Comparison of ENCODE assay signal across 18 cellular contexts in the genomic region with DNA sequence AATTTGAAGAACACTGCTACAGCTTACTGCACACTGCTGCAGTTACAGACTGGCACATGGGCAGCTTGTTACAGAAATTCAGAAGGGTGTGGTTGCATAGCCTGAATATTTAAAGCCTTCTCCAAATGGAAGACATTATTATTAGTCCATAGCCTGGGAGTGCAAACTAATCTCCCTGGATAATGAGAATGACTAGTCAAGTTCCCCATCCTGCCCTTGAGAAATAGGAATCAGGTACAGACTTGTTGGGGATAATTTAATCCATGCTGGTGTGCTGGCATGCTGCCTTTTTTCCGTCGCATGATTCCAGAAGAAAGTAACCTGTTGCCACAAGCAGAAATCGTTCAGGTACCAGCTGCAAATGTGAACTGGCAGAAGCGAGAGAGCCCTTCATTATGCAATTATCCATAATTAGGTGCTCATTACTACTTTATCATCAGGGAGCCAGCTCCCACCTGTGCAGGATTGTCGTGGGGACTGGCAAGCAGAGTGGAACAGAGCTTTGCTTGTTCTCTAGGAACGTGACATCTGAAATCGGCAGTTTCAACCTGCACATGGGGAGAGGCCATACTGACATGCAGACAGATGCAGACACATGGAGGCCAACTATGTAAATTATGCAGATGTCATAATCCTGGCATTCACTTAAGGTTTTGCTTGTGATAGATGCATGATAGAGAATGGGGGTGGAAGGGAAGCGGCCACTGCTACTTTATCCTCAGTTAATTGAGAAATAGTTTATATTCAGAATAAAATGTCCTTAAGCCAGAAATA.
DNase-seq lines count a peak whose midpoint lies in the region; ATAC-seq and TF ChIP-seq lines count a peak whose summit lies in the region.
"Had no signal": no experiment of that assay in that cellular context is flagged by ENCODE, and none has a peak within 500 bp of the region (broad histone marks: within the 10 kb centered on the region; RNA-seq: fewer than 3 reads in every experiment).

No MANE protein-coding gene starts in this region.

- H3K36me3 ChIP-seq in esophagus (ENCODE audit: control insufficient read depth in 2 of 2, insufficient read depth in 2 of 2, low read length in 1 of 2) (no peaks in the 10 kb centered on the region), neuronal stem cell (replicated peaks in 1 of 2; ENCODE audit: control insufficient read depth in 2 of 2, insufficient read depth in 2 of 2, low read length in 2 of 2) (no peaks in the 10 kb centered on the region), left ventricle myocardium inferior (no peaks in the 10 kb centered on the region)
- H3K36me3 ChIP-seq: right lobe of liver, uterus had no signal

- H3K9ac ChIP-seq in neuronal stem cell (ENCODE audit: low read depth, low read length, poor library complexity): no peak overlapping the region

- peak overlapping the region; percentile 10 to 63 for H3K27ac ChIP-seq in esophagus (ENCODE audit: low read depth in 2 of 2, low read length in 1 of 2)
- H3K27ac ChIP-seq in neuronal stem cell (replicated peaks; ENCODE audit: low read length): no peak overlapping the region
- H3K27ac ChIP-seq in left ventricle myocardium inferior (replicated peaks): no peak overlapping the region
- H3K27ac ChIP-seq: right lobe of liver, uterus had no signal

- H3K9me3 ChIP-seq in esophagus (ENCODE audit: control insufficient read depth in 2 of 2, insufficient read depth in 1 of 2, low read depth in 1 of 2, low read length in 1 of 2) (peaks cover 0 to 2% of the 10 kb centered on the region in 2 donors), neuronal stem cell (replicated peaks in 1 of 2; ENCODE audit: control insufficient read depth in 2 of 2, insufficient read depth in 1 of 2, low read depth in 1 of 2, low read length in 2 of 2) (peaks cover 0 to 2% of the 10 kb centered on the region in 2 donors), left ventricle myocardium inferior (replicated peaks) (peaks cover 12% of the 10 kb centered on the region)
- H3K9me3 ChIP-seq: mucosa of descending colon, right lobe of liver, uterus had no signal

- no peak overlapping the region for H2BK120ac ChIP-seq in neuronal stem cell (ENCODE audit: low read depth, low read length)

- WGBS in esophagus, 2 donors: 37 to 38% methylated on average over 8 of the region's 8 CpGs
- no CpG with 5 or more reads among the region's 8 CpGs for WGBS in neuronal stem cell (ENCODE audit: extremely low coverage in 2 of 2, insufficient read length in 2 of 2, insufficient replicate concordance in 1 of 2), 2 donors

- H3K14ac ChIP-seq in neuronal stem cell (ENCODE audit: low read length): no peak overlapping the region

- H4K8ac ChIP-seq in neuronal stem cell (ENCODE audit: low read depth, low read length): no peak overlapping the region

- no peak overlapping the region for H2BK5ac ChIP-seq in neuronal stem cell (ENCODE audit: low read length)

- H2BK15ac ChIP-seq in neuronal stem cell (ENCODE audit: low read length): no peak overlapping the region

- DNase-seq in ELR (ENCODE audit: low read depth) (peak; percentile 8), NCI-H146 treated with DMSO at 0.1 percent for 48 hours (lab: John Stamatoyannopoulos, UW; ENCODE audit: unreplicated experiment) (peak; percentile 32), neuronal stem cell (ENCODE audit: low spot score) (no peak), NCI-H2107 treated with DMSO at 0.1 percent for 48 hours (lab: John Stamatoyannopoulos, UW; ENCODE audit: unreplicated experiment) (no peak), left ventricle myocardium inferior (no peak)
- DNase-seq: activated CD8-positive, alpha-beta T cell treated with anti-CD3 and anti-CD28 coated beads, Interleukin-2, amount 10 ng/mL, durations not matched to agents 7 days and 5 days; caudate nucleus; mucosa of descending colon; NCI-H1092 treated with DMSO at 0.1 percent for 48 hours; NCI-H446; nucleus accumbens; right lobe of liver; stimulated activated CD4-positive, alpha-beta T cell treated with anti-CD3 and anti-CD28 coated beads, Interleukin-1b, Interleukin-23, amount 100 ng/mL, for 48 hours; uterus had no signal

- H2BK12ac ChIP-seq in neuronal stem cell (ENCODE audit: low read length): no peak overlapping the region

- no peak overlapping the region for H3K23ac ChIP-seq in neuronal stem cell (ENCODE audit: low read depth, low read length, poor library complexity)

- peak overlapping the region; percentile 5 for H2AFZ ChIP-seq in neuronal stem cell (ENCODE audit: low read length)

- no peaks in the 10 kb centered on the region for H3K27me3 ChIP-seq in esophagus (ENCODE audit: control insufficient read depth in 1 of 2, insufficient read depth in 2 of 2, low read length in 2 of 2)
- no peaks in the 10 kb centered on the region for H3K27me3 ChIP-seq in neuronal stem cell (ENCODE audit: control insufficient read depth in 3 of 3, insufficient read depth in 3 of 3, low read depth in 1 of 3, low read length in 3 of 3)
- H3K27me3 ChIP-seq in left ventricle myocardium inferior (ENCODE audit: low read depth): peaks cover 40% of the 10 kb centered on the region
- H3K27me3 ChIP-seq: right lobe of liver had no signal

- ATAC-seq in HG02973 (IDR thresholded peaks at IDR 0.05; ENCODE audit: unreplicated experiment) (no peak), GM18909 (IDR thresholded peaks at IDR 0.05; ENCODE audit: poor library complexity, unreplicated experiment) (no peak)
- ATAC-seq: activated CD8-positive, alpha-beta T cell treated with anti-CD3 and anti-CD28 coated beads, Interleukin-2, amount 10 ng/mL, durations not matched to agents 7 days and 5 days; mucosa of descending colon; right lobe of liver; WTC11 had no signal

- no peak for TF ChIP-seq CTCF in left ventricle myocardium inferior (IDR thresholded peaks at IDR 0.05; ENCODE audit: borderline replicate concordance)

- intact Hi-C loops in left ventricle myocardium inferior (cut with micrococcal nuclease): no loop called here

- H2AK5ac ChIP-seq in neuronal stem cell (ENCODE audit: low read depth, low read length): no peak overlapping the region

- H3K4me3 ChIP-seq in esophagus (ENCODE audit: low read depth in 1 of 2, low read length in 2 of 2): no peak overlapping the region
- H3K4me3 ChIP-seq in neuronal stem cell (ENCODE audit: low read length in 2 of 2): no peak overlapping the region
- no peak overlapping the region for H3K4me3 ChIP-seq in left ventricle myocardium inferior
- H3K4me3 ChIP-seq: mucosa of descending colon, right lobe of liver, uterus had no signal

- no peak overlapping the region for H3K4ac ChIP-seq in neuronal stem cell (ENCODE audit: low read length)

- no peak overlapping the region for H4K91ac ChIP-seq in neuronal stem cell (ENCODE audit: low read depth, low read length, poor library complexity)

- no peaks in the 10 kb centered on the region for H3K79me1 ChIP-seq in neuronal stem cell (ENCODE audit: low read depth, low read length)

- no peak overlapping the region for H3K4me2 ChIP-seq in neuronal stem cell (ENCODE audit: insufficient read depth, low read length, poor library complexity, severe bottlenecking)

- no peak overlapping the region for H3K18ac ChIP-seq in neuronal stem cell (ENCODE audit: low read length)

- H3K4me1 ChIP-seq in esophagus (ENCODE audit: control insufficient read depth in 2 of 2, insufficient read depth in 2 of 2, low read length in 1 of 2) (peaks cover 0 to 3% of the 10 kb centered on the region in 2 donors), neuronal stem cell (ENCODE audit: control insufficient read depth in 2 of 2, insufficient read depth in 1 of 2, low read depth in 1 of 2, low read length in 2 of 2) (peaks cover 2 to 6% of the 10 kb centered on the region in 2 donors), left ventricle myocardium inferior (no peaks in the 10 kb centered on the region)
- H3K4me1 ChIP-seq: right lobe of liver, uterus had no signal

Comparison
In these comparisons a context has a peak if more than half of its experiments do, and no peak if none do; other contexts are left out.
1. DNase-seq: peak in ELR (single experiment) and NCI-H146 treated with DMSO at 0.1 percent for 48 hours (single experiment); none in neuronal stem cell (single experiment), NCI-H2107 treated with DMSO at 0.1 percent for 48 hours (single experiment) and left ventricle myocardium inferior (single experiment).
2. H3K27ac ChIP-seq: peak in esophagus (2 of 2); none in neuronal stem cell (single experiment) and left ventricle myocardium inferior (single experiment).